In genomic region chr1:940121-941026, GRCh38 we compare ENCODE assay signal across 7 cellular contexts. TPM values are rescaled to one million over a fixed set of nuclear protein-coding genes. Genes with fewer than 3 reads are reported as not detected.
DNase-seq lines count a peak whose midpoint lies in the region; ATAC-seq and TF ChIP-seq lines count a peak whose summit lies in the region.

No MANE protein-coding gene starts in this region.

- H3K4me3 ChIP-seq in cardiac muscle cell = peak overlapping the region; percentile 29
- peak overlapping the region; percentile 57 for H3K4me3 ChIP-seq in trophoblast cell (ENCODE audit: low read depth, low read length)

- H3K4me3 Mint-ChIP-seq in activated T-helper 17 cell treated with anti-CD3 and anti-CD28 coated beads, Interleukin-2, amount 50 U/mL, for 72 hours = peak overlapping the region; percentile 68

- peak overlapping the region; percentile 87 for H2BK120ac ChIP-seq in trophoblast cell (ENCODE audit: insufficient read depth, low read length, poor library complexity)

- H3K4me1 ChIP-seq in cardiac muscle cell (ENCODE audit: low read depth) (peaks cover 23% of the 10 kb centered on the region), trophoblast cell (ENCODE audit: control insufficient read depth in 1 of 2, insufficient read depth in 2 of 2, low read length in 2 of 2) (peaks cover 41 to 44% of the 10 kb centered on the region in 2 experiments)

- H3K9me3 Mint-ChIP-seq in activated T-helper 17 cell treated with anti-CD3 and anti-CD28 coated beads, Interleukin-2, amount 50 U/mL, for 72 hours = no peaks in the 10 kb centered on the region

- no peak for ATAC-seq in activated T-helper 17 cell treated with anti-CD3 and anti-CD28 coated beads, Interleukin-2, amount 50 U/mL, for 72 hours (replicated peaks)
- ATAC-seq in GM18868 (IDR thresholded peaks at IDR 0.05; ENCODE audit: unreplicated experiment) (no peak), HG02678 (IDR thresholded peaks at IDR 0.05; ENCODE audit: unreplicated experiment) (no peak)

- no peak overlapping the region for H3K27ac Mint-ChIP-seq in activated T-helper 17 cell treated with anti-CD3 and anti-CD28 coated beads, Interleukin-2, amount 50 U/mL, for 72 hours

- H3K79me2 ChIP-seq in trophoblast cell (ENCODE audit: control insufficient read depth, insufficient read depth, low read length, poor library complexity) = peaks cover 4% of the 10 kb centered on the region

- H3K14ac ChIP-seq in trophoblast cell (ENCODE audit: low read length) = peak overlapping the region; percentile 95

- peak overlapping the region; percentile 68 for H2AFZ ChIP-seq in trophoblast cell (ENCODE audit: insufficient read depth, low read length, poor library complexity)

- peak overlapping the region; percentile 82 for H4K12ac ChIP-seq in trophoblast cell (ENCODE audit: low read depth, low read length)

- H3K23ac ChIP-seq in trophoblast cell (ENCODE audit: low read length) = no peak overlapping the region

- peak overlapping the region; percentile 66 for H3K4me2 ChIP-seq in trophoblast cell (ENCODE audit: low read length)

- peak overlapping the region; percentile 71 for H3K4ac ChIP-seq in trophoblast cell (ENCODE audit: low read depth, low read length)

- no peaks in the 10 kb centered on the region for H3K4me1 Mint-ChIP-seq in activated T-helper 17 cell treated with anti-CD3 and anti-CD28 coated beads, Interleukin-2, amount 50 U/mL, for 72 hours

- peaks cover 26% of the 10 kb centered on the region for H3K79me1 ChIP-seq in trophoblast cell (ENCODE audit: low read length)

- H3K36me3 Mint-ChIP-seq in activated T-helper 17 cell treated with anti-CD3 and anti-CD28 coated beads, Interleukin-2, amount 50 U/mL, for 72 hours (ENCODE audit: low read depth) = peaks cover 22% of the 10 kb centered on the region

- peak overlapping the region; percentile 74 for H2BK12ac ChIP-seq in trophoblast cell (ENCODE audit: low read length)

- peak overlapping the region; percentile 90 for H3K18ac ChIP-seq in trophoblast cell (ENCODE audit: low read length)

- H2AK5ac ChIP-seq in trophoblast cell (ENCODE audit: low read length) = peak overlapping the region; percentile 91

- H4K91ac ChIP-seq in trophoblast cell (ENCODE audit: low read depth, low read length) = peak overlapping the region; percentile 94

- DNase-seq in EH (ENCODE audit: low read depth) (peak; percentile 78), NAMALWA (ENCODE audit: low spot score) (peak; percentile 50), cardiac muscle cell (ENCODE audit: low read depth in 1 of 2, low spot score in 1 of 2) (peak; percentile 72 to 84), trophoblast cell (peak; percentile 36 to 67)

- H3K27ac ChIP-seq in cardiac muscle cell (no peak overlapping the region), trophoblast cell (ENCODE audit: low read depth, low read length) (peak overlapping the region; percentile 64)

- H3K27me3 ChIP-seq in cardiac muscle cell (peaks cover 25% of the 10 kb centered on the region), trophoblast cell (ENCODE audit: insufficient read depth, low read length) (peaks cover 5% of the 10 kb centered on the region)

- no CpG with 5 or more reads among the region's 86 CpGs for WGBS in trophoblast cell (ENCODE audit: extremely low coverage, insufficient coverage, insufficient read length)

- H3K36me3 ChIP-seq in cardiac muscle cell (no peaks in the 10 kb centered on the region), trophoblast cell (ENCODE audit: control insufficient read depth in 1 of 2, insufficient read depth in 2 of 2, low read length in 2 of 2) (peaks cover 14 to 17% of the 10 kb centered on the region in 2 experiments)

- peaks cover 9% of the 10 kb centered on the region for H3K27me3 Mint-ChIP-seq in activated T-helper 17 cell treated with anti-CD3 and anti-CD28 coated beads, Interleukin-2, amount 50 U/mL, for 72 hours

- no peak for TF ChIP-seq CTCF in cardiac muscle cell (IDR thresholded peaks at IDR 0.05; ENCODE audit: low read depth, low read length)

- no peak overlapping the region for H3K9ac ChIP-seq in trophoblast cell (ENCODE audit: low read length)

- peak overlapping the region; percentile 86 for H4K8ac ChIP-seq in trophoblast cell (ENCODE audit: low read depth, low read length)

- H2BK5ac ChIP-seq in trophoblast cell (ENCODE audit: low read depth, low read length, poor library complexity) = peak overlapping the region; percentile 75

- no peaks in the 10 kb centered on the region for H3K9me3 ChIP-seq in cardiac muscle cell (ENCODE audit: low read depth)
- peaks cover 2% of the 10 kb centered on the region for H3K9me3 ChIP-seq in trophoblast cell (ENCODE audit: insufficient read depth, low read depth, low read length)

RNA-seq across cellular contexts. Expression of gene SAMD11, which starts 16.7 kb away (rescaled TPM):
- not detected for total RNA-seq in activated T-helper 17 cell treated with anti-CD3 and anti-CD28 coated beads, Interleukin-2, amount 50 U/mL, for 72 hours
- 90.7 and 146 TPM in 2 replicates for total RNA-seq in cardiac muscle cell
- polyA plus RNA-seq in cardiac muscle cell = 32.2 and 63.3 TPM in 2 replicates
- 16.6 and 18.4 TPM in 2 replicates for polyA plus RNA-seq in trophoblast cell (2013)

RNA-seq across cellular contexts. Expression of gene NOC2L, which starts 18.7 kb away (rescaled TPM):
- total RNA-seq in activated T-helper 17 cell treated with anti-CD3 and anti-CD28 coated beads, Interleukin-2, amount 50 U/mL, for 72 hours = 100 to 1,000 TPM in 1 of 2 donors, 10 to 100 TPM in 1; 57.6 to 141 TPM
- total RNA-seq in cardiac muscle cell = 98.2 and 119 TPM in 2 replicates
- polyA plus RNA-seq in cardiac muscle cell = 95.4 and 122 TPM in 2 replicates
- polyA plus RNA-seq in trophoblast cell (2013) = 41.5 and 42.0 TPM in 2 replicates

RNA-seq across cellular contexts. Expression of gene KLHL17, which starts 20.0 kb away (rescaled TPM):
- total RNA-seq in activated T-helper 17 cell treated with anti-CD3 and anti-CD28 coated beads, Interleukin-2, amount 50 U/mL, for 72 hours = 10 to 100 TPM; 17.4 to 17.8 TPM
- total RNA-seq in cardiac muscle cell = 16.2 and 42.9 TPM in 2 replicates
- 31.5 and 40.6 TPM in 2 replicates for polyA plus RNA-seq in cardiac muscle cell
- 18.1 and 18.5 TPM in 2 replicates for polyA plus RNA-seq in trophoblast cell (2013)

RNA-seq across cellular contexts. Expression of gene PLEKHN1, which starts 25.9 kb away (rescaled TPM):
- total RNA-seq in activated T-helper 17 cell treated with anti-CD3 and anti-CD28 coated beads, Interleukin-2, amount 50 U/mL, for 72 hours = 1 to 10 TPM; 2.8 to 6.3 TPM
- total RNA-seq in cardiac muscle cell = 0.36 TPM in 1 of 2 replicates, not detected in the other
- 0.60 TPM in 2 replicates for polyA plus RNA-seq in cardiac muscle cell
- 1.9 and 2.1 TPM in 2 replicates for polyA plus RNA-seq in trophoblast cell (2013)

RNA-seq across cellular contexts. Expression of gene PERM1, which starts 41.5 kb away (rescaled TPM):
- not detected for total RNA-seq in activated T-helper 17 cell treated with anti-CD3 and anti-CD28 coated beads, Interleukin-2, amount 50 U/mL, for 72 hours
- 0.49 and 1.0 TPM in 2 replicates for total RNA-seq in cardiac muscle cell
- polyA plus RNA-seq in cardiac muscle cell = 0.71 and 0.77 TPM in 2 replicates
- not detected in 2 replicates for polyA plus RNA-seq in trophoblast cell (2013)

Comparison
In these comparisons a context has a peak if more than half of its experiments do, and no peak if none do; other contexts are left out.
1. RNA of gene SAMD11, which starts 16.7 kb away (total RNA-seq): 90.7 to 146 TPM in cardiac muscle cell; not detected in activated T-helper 17 cell treated with anti-CD3 and anti-CD28 coated beads, Interleukin-2, amount 50 U/mL, for 72 hours; every median in the first group is over 10 times any median in the second.
2. Peak in every context shown above with its lines, with median percentiles within 50 percentile points of each other: DNase-seq.